ENCODE assay signal across 14 cellular contexts in genomic region chr7:16811555-16811954, GRCh38. TPM values are rescaled to one million over a fixed set of nuclear protein-coding genes. Genes with fewer than 3 reads are reported as not detected.
DNase-seq lines count a peak whose midpoint lies in the region; ATAC-seq, FAIRE-seq and TF ChIP-seq lines count a peak whose summit lies in the region.
"Had no signal": no experiment of that assay in that cellular context is flagged by ENCODE, and none has a peak within 500 bp of the region (broad histone marks: within the 10 kb centered on the region; RNA-seq: fewer than 3 reads in every experiment).

No MANE protein-coding gene starts in this region.

- H3K4me1 Mint-ChIP-seq in natural killer cell treated with Interleukin-12 subunit alpha and Interleukin-12 subunit beta and Interleukin-15 and Interleukin-18, amount 100 ng/mL, for 72 hours (ENCODE audit: low read depth in 2 of 2), result no peaks in the 10 kb centered on the region
- no peaks in the 10 kb centered on the region for H3K4me1 Mint-ChIP-seq in T-cell
- H3K4me1 Mint-ChIP-seq: CD4-positive, CD25-positive, alpha-beta regulatory T cell had no signal

- TF ChIP-seq CTCF in bronchial epithelial cell (IDR thresholded peaks at IDR 0.05; ENCODE audit: insufficient read depth, low read length, severe bottlenecking), result no peak

- H3K27ac ChIP-seq in Karpas-422 (ENCODE audit: low read length), result no peak overlapping the region
- H3K27ac ChIP-seq: left ventricle myocardium inferior had no signal

- H3K9me3 ChIP-seq in Karpas-422 (ENCODE audit: low read length), result no peaks in the 10 kb centered on the region
- H3K9me3 ChIP-seq: HAP-1, left ventricle myocardium inferior had no signal

- no peaks in the 10 kb centered on the region for H4K20me1 ChIP-seq in Karpas-422 (ENCODE audit: insufficient read depth, low read depth, low read length)

- ATAC-seq in left colon (peak; percentile 63), HG03457 (IDR thresholded peaks at IDR 0.05; ENCODE audit: unreplicated experiment) (no peak), T-cell (replicated peaks in 1 of 4) (no peak)
- no peak for ATAC-seq in natural killer cell treated with Interleukin-12 subunit alpha and Interleukin-12 subunit beta and Interleukin-15 and Interleukin-18, amount 100 ng/mL, for 72 hours

- POLR2A ChIA-PET in T-cell (lab: Charles Lee), result no interaction called here

- no peaks in the 10 kb centered on the region for H3K36me3 Mint-ChIP-seq in natural killer cell treated with Interleukin-12 subunit alpha and Interleukin-12 subunit beta and Interleukin-15 and Interleukin-18, amount 100 ng/mL, for 72 hours
- H3K36me3 Mint-ChIP-seq in T-cell, result no peaks in the 10 kb centered on the region
- H3K36me3 Mint-ChIP-seq: CD4-positive, CD25-positive, alpha-beta regulatory T cell had no signal

- H3K4me3 ChIP-seq in Karpas-422 (ENCODE audit: low read length) (no peak overlapping the region), bronchial epithelial cell (ENCODE audit: low read depth, low read length) (no peak overlapping the region)
- H3K4me3 ChIP-seq: HAP-1, left ventricle myocardium inferior had no signal

- H3K36me3 ChIP-seq in Karpas-422 (ENCODE audit: insufficient read depth, low read length) (no peaks in the 10 kb centered on the region), bronchial epithelial cell (ENCODE audit: control insufficient read depth, insufficient read depth, low read length) (no peaks in the 10 kb centered on the region)
- H3K36me3 ChIP-seq: HAP-1, left ventricle myocardium inferior had no signal

- FAIRE-seq in bronchial epithelial cell (lab: Jason Lieb, UNC), result no peak

- CTCF ChIA-PET in T-cell (lab: Charles Lee), result no interaction called here

- no peaks in the 10 kb centered on the region for H3K9me3 Mint-ChIP-seq in natural killer cell treated with Interleukin-12 subunit alpha and Interleukin-12 subunit beta and Interleukin-15 and Interleukin-18, amount 100 ng/mL, for 72 hours
- H3K9me3 Mint-ChIP-seq in T-cell, result no peaks in the 10 kb centered on the region

- H3K27me3 ChIP-seq in Karpas-422 (ENCODE audit: low read length), result no peaks in the 10 kb centered on the region
- H3K27me3 ChIP-seq in bronchial epithelial cell (ENCODE audit: control insufficient read depth, insufficient read depth, low read length), result no peaks in the 10 kb centered on the region

- intact Hi-C loops in left colon (cut with DNase I, micrococcal nuclease), result no loop called here

- H3K9me2 ChIP-seq in Karpas-422 (replicated peaks; ENCODE audit: insufficient read depth, low read length), result no peaks in the 10 kb centered on the region

- no peak overlapping the region for H3K9ac ChIP-seq in Karpas-422 (ENCODE audit: low read length)

- H3K27me3 Mint-ChIP-seq in natural killer cell treated with Interleukin-12 subunit alpha and Interleukin-12 subunit beta and Interleukin-15 and Interleukin-18, amount 100 ng/mL, for 72 hours, result peaks cover 0 to 2% of the 10 kb centered on the region in 2 donors
- peaks cover 7 to 20% of the 10 kb centered on the region in 2 donors for H3K27me3 Mint-ChIP-seq in T-cell

- H3K4me3 Mint-ChIP-seq in natural killer cell treated with Interleukin-12 subunit alpha and Interleukin-12 subunit beta and Interleukin-15 and Interleukin-18, amount 100 ng/mL, for 72 hours, result no peak overlapping the region
- H3K4me3 Mint-ChIP-seq in T-cell, result no peak overlapping the region
- H3K4me3 Mint-ChIP-seq: CD4-positive, CD25-positive, alpha-beta regulatory T cell had no signal

- no peak overlapping the region for H3K27ac Mint-ChIP-seq in natural killer cell treated with Interleukin-12 subunit alpha and Interleukin-12 subunit beta and Interleukin-15 and Interleukin-18, amount 100 ng/mL, for 72 hours
- no peak overlapping the region for H3K27ac Mint-ChIP-seq in T-cell
- H3K27ac Mint-ChIP-seq: CD4-positive, CD25-positive, alpha-beta regulatory T cell had no signal

- no peak overlapping the region for H2AFZ ChIP-seq in Karpas-422 (ENCODE audit: low read length)

- no peaks in the 10 kb centered on the region for H3K79me2 ChIP-seq in Karpas-422 (ENCODE audit: low read length)

- H3K4me2 ChIP-seq in Karpas-422 (ENCODE audit: low read depth, low read length, poor library complexity, severe bottlenecking), result no peak overlapping the region

- H3K4me1 ChIP-seq in Karpas-422 (ENCODE audit: low read length), result peaks cover 21% of the 10 kb centered on the region
- H3K4me1 ChIP-seq: left ventricle myocardium inferior had no signal

- DNase-seq in AG20443 (ENCODE audit: low spot score) (peak; percentile 23), Karpas-422 (peak; percentile 31), bronchial epithelial cell (ENCODE audit: low read depth) (peak; percentile 89), left colon (no peak), T-cell (no peak), NCI-H2081 treated with DMSO at 0.1 percent for 48 hours (lab: John Stamatoyannopoulos, UW) (no peak)
- no peak for DNase-seq in natural killer cell treated with Interleukin-12 subunit alpha and Interleukin-12 subunit beta and Interleukin-15 and Interleukin-18, amount 100 ng/mL, for 72 hours (ENCODE audit: low spot score)
- DNase-seq: CD4-positive, CD25-positive, alpha-beta regulatory T cell; left ventricle myocardium inferior; NCI-H1105; posterior cingulate gyrus; T-helper 2 cell had no signal

RNA-seq across cellular contexts. Expression of gene AGR2, which starts 6.8 kb away (rescaled TPM):
- 0.19 and 2.5 TPM in 2 replicates for total RNA-seq in Karpas-422 (2014; rRNA removed; shearing (Covaris generic); ENCODE audit: low replicate concordance)
- total RNA-seq in bronchial epithelial cell (118 and 163 TPM in 2 replicates), left colon (1,000 to 10,000 TPM in 1 of 2 donors, 100 to 1,000 TPM in 1; 725 to 1,046 TPM), T-cell (1 to 10 TPM in 3 of 5 donors, not detected in 2; 1.4 to 3.0 (median 2.5) TPM)
- not detected for total RNA-seq in natural killer cell treated with Interleukin-12 subunit alpha and Interleukin-12 subunit beta and Interleukin-15 and Interleukin-18, amount 100 ng/mL, for 72 hours
- total RNA-seq: CD4-positive, CD25-positive, alpha-beta regulatory T cell; left ventricle myocardium inferior had no signal

RNA-seq across cellular contexts. Expression of gene TSPAN13, which starts 58.0 kb away (rescaled TPM):
- 2.0 and 4.2 TPM in 2 replicates for total RNA-seq in Karpas-422 (2014; rRNA removed; shearing (Covaris generic); ENCODE audit: low replicate concordance)
- total RNA-seq in bronchial epithelial cell (32.6 and 41.6 TPM in 2 replicates), left colon (10 to 100 TPM; 79.5 to 97.7 TPM), T-cell (1 to 10 TPM in 2 of 5 donors, under 1 TPM in 3; 0.73 to 2.0 (median 0.98) TPM)
- 1 to 10 TPM; 3.0 to 4.1 TPM for total RNA-seq in natural killer cell treated with Interleukin-12 subunit alpha and Interleukin-12 subunit beta and Interleukin-15 and Interleukin-18, amount 100 ng/mL, for 72 hours

Comparison
In these comparisons a context has a peak if more than half of its experiments do, and no peak if none do; other contexts are left out.
1. DNase-seq: peak in AG20443 (single experiment), Karpas-422 (single experiment) and bronchial epithelial cell (single experiment); none in left colon (0 of 2), natural killer cell treated with Interleukin-12 subunit alpha and Interleukin-12 subunit beta and Interleukin-15 and Interleukin-18, amount 100 ng/mL, for 72 hours (single experiment), T-cell (0 of 34) and NCI-H2081 treated with DMSO at 0.1 percent for 48 hours (single experiment).
2. RNA of gene AGR2, which starts 6.8 kb away (total RNA-seq): 725 to 1,046 TPM in left colon and 118 to 163 TPM in bronchial epithelial cell; 1.4 to 3.0 TPM in T-cell, 0.19 to 2.5 TPM in Karpas-422 and not detected in natural killer cell treated with Interleukin-12 subunit alpha and Interleukin-12 subunit beta and Interleukin-15 and Interleukin-18, amount 100 ng/mL, for 72 hours; every median in the first group is over 10 times any median in the second.